ENCODE assay signal across 1 cellular context in genomic region chr20:7935027-7935551, GRCh38.
TF ChIP-seq lines count a peak whose summit lies in the region.

No MANE protein-coding gene starts in this region.

TF ChIP-seq in HepG2, 621 proteins besides CTCF, POLR2A, EP300 and RAD21:
- TF ChIP-seq TBL1XR1 (IDR thresholded peaks at IDR 0.05; ENCODE audit: borderline replicate concordance, low read length, partially characterized antibody) (no peak), TEF (CRISPR knock-in tag; IDR thresholded peaks at IDR 0.05) (no peak), ZNF232 (CRISPR knock-in tag; IDR thresholded peaks at IDR 0.05; ENCODE audit: borderline replicate concordance) (no peak), BORCS8-MEF2B (CRISPR knock-in tag; IDR thresholded peaks at IDR 0.05) (no peak), LCORL (IDR thresholded peaks at IDR 0.05) (no peak), LCORL (CRISPR knock-in tag; IDR thresholded peaks at IDR 0.05) (no peak)
